ENCODE assay signal across 1 cellular context in the genomic region with DNA sequence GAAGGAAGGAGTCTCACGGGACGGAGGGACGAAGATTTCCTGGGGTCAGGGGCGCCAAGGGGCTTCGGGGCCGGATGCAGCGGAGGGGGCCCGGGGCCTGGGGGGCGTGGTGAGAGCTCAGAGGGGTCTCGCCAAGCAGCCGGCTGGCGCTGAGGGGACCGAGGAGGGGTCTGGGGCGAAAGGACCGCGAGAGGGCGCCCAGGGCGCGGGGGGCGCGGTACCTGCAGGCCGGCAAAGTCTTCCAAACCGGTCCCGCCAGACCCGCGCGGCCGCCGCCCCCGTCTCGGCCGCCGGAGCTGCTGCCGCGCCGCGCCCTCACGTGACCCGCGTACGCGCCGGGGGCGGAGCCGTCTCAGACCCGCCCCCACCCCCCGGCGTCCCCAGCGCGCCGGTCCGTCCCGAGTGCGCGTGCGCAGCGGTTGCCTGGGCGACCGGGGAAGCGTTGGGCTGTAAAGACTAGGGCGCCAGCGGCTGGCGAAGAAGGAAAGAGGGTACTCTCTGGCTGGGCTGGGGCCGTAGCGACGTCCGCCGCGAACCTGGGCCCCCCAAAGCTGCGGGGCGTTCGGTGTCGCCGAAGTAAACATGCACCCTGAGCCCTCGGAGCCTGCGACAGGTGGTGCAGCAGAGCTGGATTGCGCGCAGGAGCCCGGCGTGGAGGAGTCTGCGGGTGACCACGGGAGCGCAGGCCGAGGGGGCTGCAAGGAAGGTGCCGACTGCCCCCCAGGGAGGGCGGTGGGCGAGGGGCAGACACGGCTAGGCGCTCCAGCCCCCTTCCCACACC.
TF ChIP-seq lines count a peak whose summit lies in the region.

A gene (plus strand): TSS at position 450 of the 781 bp plus-strand sequence. CDS start 133 bp downstream, at position 583.
A gene (minus strand): TSS at position 319 of the 781 bp plus-strand sequence. CDS start 13,856 bp downstream, outside the sequence.

TF ChIP-seq in liver, 16 proteins besides CTCF, POLR2A, EP300 and RAD21 (continued from another document):
- TF ChIP-seq, protein P1, sequence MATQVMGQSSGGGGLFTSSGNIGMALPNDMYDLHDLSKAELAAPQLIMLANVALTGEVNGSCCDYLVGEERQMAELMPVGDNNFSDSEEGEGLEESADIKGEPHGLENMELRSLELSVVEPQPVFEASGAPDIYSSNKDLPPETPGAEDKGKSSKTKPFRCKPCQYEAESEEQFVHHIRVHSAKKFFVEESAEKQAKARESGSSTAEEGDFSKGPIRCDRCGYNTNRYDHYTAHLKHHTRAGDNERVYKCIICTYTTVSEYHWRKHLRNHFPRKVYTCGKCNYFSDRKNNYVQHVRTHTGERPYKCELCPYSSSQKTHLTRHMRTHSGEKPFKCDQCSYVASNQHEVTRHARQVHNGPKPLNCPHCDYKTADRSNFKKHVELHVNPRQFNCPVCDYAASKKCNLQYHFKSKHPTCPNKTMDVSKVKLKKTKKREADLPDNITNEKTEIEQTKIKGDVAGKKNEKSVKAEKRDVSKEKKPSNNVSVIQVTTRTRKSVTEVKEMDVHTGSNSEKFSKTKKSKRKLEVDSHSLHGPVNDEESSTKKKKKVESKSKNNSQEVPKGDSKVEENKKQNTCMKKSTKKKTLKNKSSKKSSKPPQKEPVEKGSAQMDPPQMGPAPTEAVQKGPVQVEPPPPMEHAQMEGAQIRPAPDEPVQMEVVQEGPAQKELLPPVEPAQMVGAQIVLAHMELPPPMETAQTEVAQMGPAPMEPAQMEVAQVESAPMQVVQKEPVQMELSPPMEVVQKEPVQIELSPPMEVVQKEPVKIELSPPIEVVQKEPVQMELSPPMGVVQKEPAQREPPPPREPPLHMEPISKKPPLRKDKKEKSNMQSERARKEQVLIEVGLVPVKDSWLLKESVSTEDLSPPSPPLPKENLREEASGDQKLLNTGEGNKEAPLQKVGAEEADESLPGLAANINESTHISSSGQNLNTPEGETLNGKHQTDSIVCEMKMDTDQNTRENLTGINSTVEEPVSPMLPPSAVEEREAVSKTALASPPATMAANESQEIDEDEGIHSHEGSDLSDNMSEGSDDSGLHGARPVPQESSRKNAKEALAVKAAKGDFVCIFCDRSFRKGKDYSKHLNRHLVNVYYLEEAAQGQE (IDR thresholded peaks at IDR 0.05) = no peak
- no peak for TF ChIP-seq EGR1 (IDR thresholded peaks at IDR 0.05; ENCODE audit: low read depth in 2 of 2)
